ENCODE assay signal across 7 cellular contexts in genomic region chr15:96340611-96341464, GRCh38. TPM values are rescaled to one million over a fixed set of nuclear protein-coding genes. Genes with fewer than 3 reads are reported as not detected.
A peak's percentile ranks its signal among the peaks of the same experiment; 100 is the strongest.
DNase-seq lines count a peak whose midpoint lies in the region; ATAC-seq lines count a peak whose summit lies in the region.

No MANE protein-coding gene starts in this region.

- DNase-seq in NCI-H748 treated with DMSO at 0.1 percent for 48 hours (lab: John Stamatoyannopoulos, UW) (peak; percentile 13), epidermal melanocyte (ENCODE audit: insufficient read length, low spot score) (peak; percentile 75), mesenteric fat pad (ENCODE audit: low spot score) (no peak)

- H3K4me1 ChIP-seq in mucosa of stomach (ENCODE audit: control insufficient read depth, insufficient read depth, low read length) = peaks cover 18% of the 10 kb centered on the region

- ATAC-seq in GM19397 (IDR thresholded peaks at IDR 0.05; ENCODE audit: unreplicated experiment) (peak; percentile 34), GM21723 (IDR thresholded peaks at IDR 0.05; ENCODE audit: unreplicated experiment) (no peak), GM21360 (IDR thresholded peaks at IDR 0.05; ENCODE audit: unreplicated experiment) (no peak)

- H3K27me3 ChIP-seq in mucosa of stomach (ENCODE audit: control insufficient read depth, insufficient read depth, low read length) = no peaks in the 10 kb centered on the region

- peak overlapping the region; percentile 58 for H3K4me3 ChIP-seq in mucosa of stomach (ENCODE audit: low read length)

- no peaks in the 10 kb centered on the region for H3K36me3 ChIP-seq in mucosa of stomach (ENCODE audit: control insufficient read depth, insufficient read depth, low read length)

- no peaks in the 10 kb centered on the region for H3K9me3 ChIP-seq in mucosa of stomach (ENCODE audit: control insufficient read depth, low read length)

- peak overlapping the region; percentile 88 for H3K9ac ChIP-seq in mucosa of stomach (ENCODE audit: low read length)

RNA-seq across cellular contexts. Expression of gene NR2F2, which starts 10.3 kb away (rescaled TPM):
- 76.3 TPM for total RNA-seq in mesenteric fat pad
